In the genomic region with DNA sequence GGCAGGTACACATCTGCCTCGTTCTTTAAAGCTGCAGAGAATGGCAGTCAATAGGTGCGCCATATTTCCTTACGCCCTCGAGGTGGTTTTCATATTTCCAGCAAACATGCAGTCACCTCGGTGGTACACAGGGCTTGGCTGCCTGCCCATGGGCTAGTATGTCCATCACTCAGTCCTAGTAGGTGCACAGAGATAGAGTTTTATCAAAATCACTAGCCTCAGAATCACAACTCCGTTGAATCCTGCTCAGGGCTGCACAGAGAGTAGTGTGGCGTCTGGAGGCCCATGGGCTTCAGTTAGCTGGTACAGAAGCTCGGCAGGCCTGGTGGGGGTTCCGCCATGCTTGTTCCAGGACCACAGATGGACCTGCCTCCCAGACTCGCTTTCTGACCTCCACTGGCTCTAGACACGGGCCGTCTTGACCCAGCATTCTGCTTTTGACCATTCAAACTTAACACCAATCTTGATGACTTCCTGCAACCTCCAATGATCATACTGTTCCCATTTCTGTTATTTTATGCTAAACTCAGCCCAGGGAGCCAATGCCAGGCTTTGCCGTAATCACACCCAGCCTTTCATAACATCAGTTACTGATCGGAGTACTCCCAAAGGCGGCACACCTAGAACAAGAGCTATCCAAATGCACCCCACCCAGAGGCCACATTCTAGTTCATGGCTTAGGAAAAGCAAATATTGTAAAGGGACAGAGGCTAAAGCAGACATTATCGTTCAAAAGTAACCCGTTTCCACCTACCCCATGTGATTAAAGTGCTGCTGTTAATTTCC, we compare ENCODE assay signal across 22 cellular contexts.
"Had no signal": no experiment of that assay in that cellular context is flagged by ENCODE, and none has a peak within 500 bp of the region (broad histone marks: within the 10 kb centered on the region; RNA-seq: fewer than 3 reads in every experiment).

No MANE protein-coding gene starts in this region.

- ATAC-seq: lower lobe of right lung; naive thymus-derived CD8-positive, alpha-beta T cell; right cardiac atrium; stimulated activated effector memory CD8-positive, alpha-beta T cell treated with anti-CD3 and anti-CD28 coated beads, Interleukin-12 subunit alpha, Interleukin-12 subunit beta, amount 100 ng/mL, for 72 hours; stimulated activated naive CD8-positive, alpha-beta T cell treated with anti-CD3 and anti-CD28 coated beads, Interleukin-15, amount 100 ng/mL, for 72 hours had no signal

- H3K27me3 ChIP-seq: brain microvascular endothelial cell, suprapubic skin, upper lobe of left lung had no signal

- H3K36me3 Mint-ChIP-seq: activated CD4-positive, alpha-beta memory T cell treated with anti-CD3 and anti-CD28 coated beads for 36 hours; activated naive CD4-positive, alpha-beta T cell treated with anti-CD3 and anti-CD28 coated beads, Interleukin-2, amount 50 U/mL, for 24 hours; stimulated activated effector memory CD8-positive, alpha-beta T cell treated with anti-CD3 and anti-CD28 coated beads, Interleukin-12 subunit alpha, Interleukin-12 subunit beta, amount 100 ng/mL, for 72 hours had no signal

- H3K27ac ChIP-seq: brain microvascular endothelial cell, lower lobe of right lung, parathyroid adenoma, SK-N-MC, skin epidermis, suprapubic skin, upper lobe of left lung had no signal

- H3K4me3 Mint-ChIP-seq: activated CD4-positive, alpha-beta memory T cell treated with anti-CD3 and anti-CD28 coated beads for 36 hours; activated naive CD4-positive, alpha-beta T cell treated with anti-CD3 and anti-CD28 coated beads, Interleukin-2, amount 50 U/mL, for 24 hours; activated T-helper 1 cell treated with anti-CD3 and anti-CD28 coated beads, Interleukin-12 subunit alpha, Interleukin-12 subunit beta, Interleukin-2, Interleukin-4 antibody, amounts not matched to agents 30 ng/mL and 10 ng/mL and 1 ng/mL, durations not matched to agents 14 hours and 24 hours and 36 hours; naive thymus-derived CD8-positive, alpha-beta T cell; stimulated activated effector memory CD8-positive, alpha-beta T cell treated with anti-CD3 and anti-CD28 coated beads, Interleukin-12 subunit alpha, Interleukin-12 subunit beta, amount 100 ng/mL, for 72 hours; stimulated activated naive CD8-positive, alpha-beta T cell treated with anti-CD3 and anti-CD28 coated beads, Interleukin-15, amount 100 ng/mL, for 72 hours had no signal

- H2AFZ ChIP-seq: parathyroid adenoma had no signal

- H3K9me3 ChIP-seq: lower lobe of right lung, suprapubic skin, upper lobe of left lung had no signal

- H3K9me3 Mint-ChIP-seq: activated CD4-positive, alpha-beta memory T cell treated with anti-CD3 and anti-CD28 coated beads for 36 hours; activated naive CD4-positive, alpha-beta T cell treated with anti-CD3 and anti-CD28 coated beads, Interleukin-2, amount 50 U/mL, for 24 hours; activated T-helper 1 cell treated with anti-CD3 and anti-CD28 coated beads, Interleukin-12 subunit alpha, Interleukin-12 subunit beta, Interleukin-2, Interleukin-4 antibody, amounts not matched to agents 30 ng/mL and 10 ng/mL and 1 ng/mL, durations not matched to agents 14 hours and 24 hours and 36 hours; naive thymus-derived CD8-positive, alpha-beta T cell; stimulated activated effector memory CD8-positive, alpha-beta T cell treated with anti-CD3 and anti-CD28 coated beads, Interleukin-12 subunit alpha, Interleukin-12 subunit beta, amount 100 ng/mL, for 72 hours; stimulated activated naive CD8-positive, alpha-beta T cell treated with anti-CD3 and anti-CD28 coated beads, Interleukin-15, amount 100 ng/mL, for 72 hours had no signal

- H3K4me3 ChIP-seq: lower lobe of right lung, SK-N-MC, skin epidermis, suprapubic skin, upper lobe of left lung had no signal

- H3K4me1 ChIP-seq: parathyroid adenoma, suprapubic skin, upper lobe of left lung had no signal

- H3K4me1 Mint-ChIP-seq: activated naive CD4-positive, alpha-beta T cell treated with anti-CD3 and anti-CD28 coated beads, Interleukin-2, amount 50 U/mL, for 24 hours; naive thymus-derived CD8-positive, alpha-beta T cell; stimulated activated effector memory CD8-positive, alpha-beta T cell treated with anti-CD3 and anti-CD28 coated beads, Interleukin-12 subunit alpha, Interleukin-12 subunit beta, amount 100 ng/mL, for 72 hours had no signal

- H3K9ac ChIP-seq: parathyroid adenoma had no signal

- H3K27ac Mint-ChIP-seq: activated CD4-positive, alpha-beta memory T cell treated with anti-CD3 and anti-CD28 coated beads for 36 hours; activated naive CD4-positive, alpha-beta T cell treated with anti-CD3 and anti-CD28 coated beads, Interleukin-2, amount 50 U/mL, for 24 hours; activated T-helper 1 cell treated with anti-CD3 and anti-CD28 coated beads, Interleukin-12 subunit alpha, Interleukin-12 subunit beta, Interleukin-2, Interleukin-4 antibody, amounts not matched to agents 30 ng/mL and 10 ng/mL and 1 ng/mL, durations not matched to agents 14 hours and 24 hours and 36 hours; naive thymus-derived CD8-positive, alpha-beta T cell; stimulated activated effector memory CD8-positive, alpha-beta T cell treated with anti-CD3 and anti-CD28 coated beads, Interleukin-12 subunit alpha, Interleukin-12 subunit beta, amount 100 ng/mL, for 72 hours; stimulated activated naive CD8-positive, alpha-beta T cell treated with anti-CD3 and anti-CD28 coated beads, Interleukin-15, amount 100 ng/mL, for 72 hours had no signal

- DNase-seq: activated CD4-positive, alpha-beta memory T cell treated with anti-CD3 and anti-CD28 coated beads for 36 hours; activated CD4-positive, alpha-beta T cell treated with anti-CD3 and anti-CD28 coated beads for 48 hours; activated gamma-delta T cell; activated T-cell treated with anti-CD3 and anti-CD28 coated beads for 4 hours; anterior cingulate cortex; brain microvascular endothelial cell; caudate nucleus; foreskin fibroblast; kidney; lower lobe of right lung; naive thymus-derived CD8-positive, alpha-beta T cell; right cardiac atrium; stimulated activated CD4-positive, alpha-beta T cell treated with anti-CD3 and anti-CD28 coated beads, Interleukin-2, amount 100 ng/mL, for 24 hours; stimulated activated naive CD8-positive, alpha-beta T cell treated with anti-CD3 and anti-CD28 coated beads, Interleukin-15, amount 100 ng/mL, for 72 hours; upper lobe of left lung had no signal
